10 cellular contexts compared by ENCODE assay signal in genomic region chr4:145130788-145131398, GRCh38. TPM values are rescaled to one million over a fixed set of nuclear protein-coding genes. Genes with fewer than 3 reads are reported as not detected.
A peak's percentile ranks its signal among the peaks of the same experiment; 100 is the strongest.
DNase-seq lines count a peak whose midpoint lies in the region; ATAC-seq and TF ChIP-seq lines count a peak whose summit lies in the region.
"Had no signal": no experiment of that assay in that cellular context is flagged by ENCODE, and none has a peak within 500 bp of the region (broad histone marks: within the 10 kb centered on the region; RNA-seq: fewer than 3 reads in every experiment).

No MANE protein-coding gene starts in this region.

- peaks cover 45% of the 10 kb centered on the region for H3K4me1 Mint-ChIP-seq in activated CD4-positive, alpha-beta T cell treated with anti-CD3 and anti-CD28 coated beads for 36 hours

- intact Hi-C loops in activated CD4-positive, alpha-beta T cell treated with anti-CD3 and anti-CD28 coated beads for 36 hours (cut with DNase I, micrococcal nuclease), result loop anchor here (2.0 kb wide), 2 partner anchors 32 to 48 kb away; partner anchors contain the start of genes ABCE1 (in 1 of the 2) and ANAPC10 (in 1 of the 2)

- no peaks in the 10 kb centered on the region for H3K27me3 ChIP-seq in smooth muscle cell (ENCODE audit: low read depth)
- H3K27me3 ChIP-seq: BLaER1 treated with 17β-estradiol and CSF1 and Interleukin-3, amounts not matched to agents 10 nM and 100 nM had no signal

- H3K79me2 ChIP-seq in smooth muscle cell (ENCODE audit: low read depth), result no peaks in the 10 kb centered on the region

- H3K27ac ChIP-seq in RWPE1, result no peak overlapping the region
- peak overlapping the region; percentile 45 for H3K27ac ChIP-seq in smooth muscle cell (ENCODE audit: low read depth)
- H3K27ac ChIP-seq: BLaER1 treated with 17β-estradiol and CSF1 and Interleukin-3, amounts not matched to agents 10 nM and 100 nM had no signal

- peak overlapping the region; percentile 77 for H3K27ac Mint-ChIP-seq in activated CD4-positive, alpha-beta T cell treated with anti-CD3 and anti-CD28 coated beads for 36 hours
- H3K27ac Mint-ChIP-seq: dendritic cell treated with granulocyte-macrophage colony-stimulating factor and Interleukin-4, amounts not matched to agents 40 ng/mL and 50 ng/mL, for 4 days had no signal

- H2AFZ ChIP-seq in smooth muscle cell (ENCODE audit: low read depth), result no peak overlapping the region

- POLR2A ChIA-PET in activated CD4-positive, alpha-beta T cell treated with anti-CD3 and anti-CD28 coated beads for 36 hours (lab: Charles Lee), result interaction anchor here (1.5 kb wide), 1 partner anchor 29 kb away, joined by 3 read pairs; no protein-coding TSS in a partner anchor
- POLR2A ChIA-PET in RWPE1 (lab: Yijun Ruan, JAX; ENCODE audit: low non-redundant PET), result no interaction called here

- H3K4me3 Mint-ChIP-seq in activated CD4-positive, alpha-beta T cell treated with anti-CD3 and anti-CD28 coated beads for 36 hours, result no peak overlapping the region
- H3K4me3 Mint-ChIP-seq: dendritic cell treated with granulocyte-macrophage colony-stimulating factor and Interleukin-4, amounts not matched to agents 40 ng/mL and 50 ng/mL, for 4 days had no signal

- no peak overlapping the region for H3K9ac ChIP-seq in smooth muscle cell (ENCODE audit: low read depth)
- H3K9ac ChIP-seq: BLaER1 treated with 17β-estradiol and CSF1 and Interleukin-3, amounts not matched to agents 10 nM and 100 nM had no signal

- no peaks in the 10 kb centered on the region for H3K9me3 Mint-ChIP-seq in activated CD4-positive, alpha-beta T cell treated with anti-CD3 and anti-CD28 coated beads for 36 hours (ENCODE audit: low read depth)
- H3K9me3 Mint-ChIP-seq: dendritic cell treated with granulocyte-macrophage colony-stimulating factor and Interleukin-4, amounts not matched to agents 40 ng/mL and 50 ng/mL, for 4 days had no signal

- H3K4me1 ChIP-seq in smooth muscle cell (ENCODE audit: low read depth), result no peaks in the 10 kb centered on the region

- H3K4me2 ChIP-seq in smooth muscle cell, result no peak overlapping the region
- H3K4me2 ChIP-seq: BLaER1 treated with 17β-estradiol and CSF1 and Interleukin-3, amounts not matched to agents 10 nM and 100 nM had no signal

- H3F3A ChIP-seq in smooth muscle cell (ENCODE audit: low read depth), result peaks cover 13% of the 10 kb centered on the region

- no peaks in the 10 kb centered on the region for H3K9me3 ChIP-seq in smooth muscle cell (replicated peaks; ENCODE audit: low read depth)
- H3K9me3 ChIP-seq: BLaER1 treated with 17β-estradiol and CSF1 and Interleukin-3, amounts not matched to agents 10 nM and 100 nM had no signal

- peak; percentile 38 for ATAC-seq in activated CD4-positive, alpha-beta T cell treated with anti-CD3 and anti-CD28 coated beads for 36 hours
- ATAC-seq in HG02571 (IDR thresholded peaks at IDR 0.05; ENCODE audit: unreplicated experiment), result no peak
- ATAC-seq in GM19455 (IDR thresholded peaks at IDR 0.05; ENCODE audit: unreplicated experiment), result no peak

- no peak for TF ChIP-seq CTCF in RWPE1 (conservative IDR thresholded peaks at IDR 0.05; ENCODE audit: low read depth)
- no peak for TF ChIP-seq CTCF in epithelial cell of esophagus (IDR thresholded peaks at IDR 0.05; ENCODE audit: insufficient read depth, low read depth, low read length, missing control alignments)
- no peak for TF ChIP-seq CTCF in smooth muscle cell (IDR thresholded peaks at IDR 0.05; ENCODE audit: borderline replicate concordance, insufficient read depth, poor library complexity, severe bottlenecking)

- H3K27me3 Mint-ChIP-seq in activated CD4-positive, alpha-beta T cell treated with anti-CD3 and anti-CD28 coated beads for 36 hours, result no peaks in the 10 kb centered on the region
- H3K27me3 Mint-ChIP-seq: dendritic cell treated with granulocyte-macrophage colony-stimulating factor and Interleukin-4, amounts not matched to agents 40 ng/mL and 50 ng/mL, for 4 days had no signal

- H3K4me3 ChIP-seq in epithelial cell of esophagus (ENCODE audit: low read length) (no peak overlapping the region), smooth muscle cell (no peak overlapping the region)
- H3K4me3 ChIP-seq: BLaER1 treated with 17β-estradiol and CSF1 and Interleukin-3, amounts not matched to agents 10 nM and 100 nM had no signal

- DNase-seq in activated CD4-positive, alpha-beta T cell treated with anti-CD3 and anti-CD28 coated beads for 36 hours, result no peak
- DNase-seq in activated CD4-positive, alpha-beta T cell treated with anti-CD3 and anti-CD28 coated beads, Interleukin-2, amount 50 U/mL, for 4 hours, result no peak
- peak; percentile 6 for DNase-seq in RWPE1 (ENCODE audit: low spot score)
- DNase-seq in epithelial cell of esophagus (ENCODE audit: low read depth), result peak; percentile 59
- DNase-seq in smooth muscle cell (lab: John Stamatoyannopoulos, UW; ENCODE audit: unreplicated experiment), result no peak
- no peak for DNase-seq in C1 segment of cervical spinal cord (lab: John Stamatoyannopoulos, UW)

- CTCF ChIA-PET in activated CD4-positive, alpha-beta T cell treated with anti-CD3 and anti-CD28 coated beads for 36 hours (lab: Charles Lee), result no interaction called here
- CTCF ChIA-PET in RWPE1 (lab: Yijun Ruan, JAX), result no interaction called here

- peaks cover 58% of the 10 kb centered on the region for H3K36me3 Mint-ChIP-seq in activated CD4-positive, alpha-beta T cell treated with anti-CD3 and anti-CD28 coated beads for 36 hours (ENCODE audit: low read depth)

- H4K20me1 ChIP-seq in smooth muscle cell (ENCODE audit: low read depth), result no peaks in the 10 kb centered on the region

- WGBS in smooth muscle cell (ENCODE audit: low lambda C conversion rate), result 46% methylated on average over 2 of the region's 2 CpGs

- H3K36me3 ChIP-seq in smooth muscle cell (ENCODE audit: low read depth), result peaks cover under 1% of the 10 kb centered on the region

RNA-seq across cellular contexts. Expression of gene ABCE1, which starts 32.8 kb away (rescaled TPM):
- total RNA-seq in activated CD4-positive, alpha-beta T cell treated with anti-CD3 and anti-CD28 coated beads for 36 hours, result 100 to 1,000 TPM; 148 to 172 TPM
- 91.8 and 105 TPM in 2 replicates for total RNA-seq in smooth muscle cell
- polyA plus RNA-seq in smooth muscle cell, result 29.6 and 31.6 TPM in 2 replicates

RNA-seq across cellular contexts. Expression of gene ANAPC10, which starts 32.9 kb away (rescaled TPM):
- total RNA-seq in activated CD4-positive, alpha-beta T cell treated with anti-CD3 and anti-CD28 coated beads for 36 hours, result 10 to 100 TPM; 27.7 to 31.5 TPM
- total RNA-seq in smooth muscle cell, result 44.9 and 66.2 TPM in 2 replicates
- 23.3 and 28.0 TPM in 2 replicates for polyA plus RNA-seq in smooth muscle cell

RNA-seq across cellular contexts. Expression of gene OTUD4, which starts 49.5 kb away (rescaled TPM):
- total RNA-seq in activated CD4-positive, alpha-beta T cell treated with anti-CD3 and anti-CD28 coated beads for 36 hours, result 10 to 100 TPM; 52.6 to 57.1 TPM
- total RNA-seq in smooth muscle cell, result 16.3 and 17.7 TPM in 2 replicates
- polyA plus RNA-seq in smooth muscle cell, result 4.4 and 6.2 TPM in 2 replicates

Comparison
In these comparisons a context has a peak if more than half of its experiments do, and no peak if none do; other contexts are left out.
1. DNase-seq: peak in RWPE1 (single experiment) and epithelial cell of esophagus (single experiment); none in activated CD4-positive, alpha-beta T cell treated with anti-CD3 and anti-CD28 coated beads for 36 hours (single experiment), activated CD4-positive, alpha-beta T cell treated with anti-CD3 and anti-CD28 coated beads, Interleukin-2, amount 50 U/mL, for 4 hours (0 of 2), smooth muscle cell (single experiment) and C1 segment of cervical spinal cord (0 of 14).